21 cellular contexts compared by ENCODE assay signal in genomic region chr1:9580942-9581341, GRCh38.
"Had no signal": no experiment of that assay in that cellular context is flagged by ENCODE, and none has a peak within 500 bp of the region (broad histone marks: within the 10 kb centered on the region; RNA-seq: fewer than 3 reads in every experiment).

No MANE protein-coding gene starts in this region.

- H3K9me3 ChIP-seq: gastrocnemius medialis, lower lobe of right lung, testis, tibial artery, upper lobe of left lung had no signal

- H3K4me3 ChIP-seq: dorsolateral prefrontal cortex, gastrocnemius medialis, lower lobe of right lung, testis, tibial artery, upper lobe of left lung had no signal

- H3K4me3 Mint-ChIP-seq: naive thymus-derived CD8-positive, alpha-beta T cell; stimulated activated effector memory CD8-positive, alpha-beta T cell treated with anti-CD3 and anti-CD28 coated beads, Interleukin-12 subunit alpha, Interleukin-12 subunit beta, amount 100 ng/mL, for 72 hours had no signal

- H3K27me3 Mint-ChIP-seq: naive thymus-derived CD8-positive, alpha-beta T cell had no signal

- H3K4me1 Mint-ChIP-seq: stimulated activated effector memory CD8-positive, alpha-beta T cell treated with anti-CD3 and anti-CD28 coated beads, Interleukin-12 subunit alpha, Interleukin-12 subunit beta, amount 100 ng/mL, for 72 hours had no signal

- H3K4me1 ChIP-seq: gastrocnemius medialis, lower lobe of right lung, testis, tibial artery, upper lobe of left lung had no signal

- H3K27ac Mint-ChIP-seq: stimulated activated effector memory CD8-positive, alpha-beta T cell treated with anti-CD3 and anti-CD28 coated beads, Interleukin-12 subunit alpha, Interleukin-12 subunit beta, amount 100 ng/mL, for 72 hours had no signal

- DNase-seq: cerebellar nuclear complex; cortex of kidney; effector CD4-positive, alpha-beta T cell; foreskin fibroblast; left ventricle myocardium superior; lower lobe of right lung; naive thymus-derived CD8-positive, alpha-beta T cell; nucleus accumbens; stimulated activated CD4-positive, alpha-beta T cell treated with anti-CD3 and anti-CD28 coated beads, Interleukin-2, amount 100 ng/mL, for 24 hours; stimulated activated CD4-positive, alpha-beta T cell treated with anti-CD3 and anti-CD28 coated beads, Interleukin-4, amount 100 ng/mL, for 24 hours; stimulated activated naive CD8-positive, alpha-beta T cell treated with anti-CD3 and anti-CD28 coated beads, Interleukin-15, Interleukin-2, amounts not matched to agents 100 U/mL and 50 U/mL, for 24 hours; substantia nigra; testis; tibial artery; upper lobe of left lung had no signal

- H3K27ac ChIP-seq: dorsolateral prefrontal cortex, epithelial cell of prostate, gastrocnemius medialis, lower lobe of right lung, testis, tibial artery, upper lobe of left lung had no signal

- H3K9me3 Mint-ChIP-seq: naive thymus-derived CD8-positive, alpha-beta T cell; stimulated activated effector memory CD8-positive, alpha-beta T cell treated with anti-CD3 and anti-CD28 coated beads, Interleukin-12 subunit alpha, Interleukin-12 subunit beta, amount 100 ng/mL, for 72 hours had no signal

- ATAC-seq: esophagus mucosa; gastrocnemius medialis; left ventricle myocardium superior; lower lobe of right lung; naive thymus-derived CD8-positive, alpha-beta T cell; sciatic nerve; stimulated activated effector memory CD8-positive, alpha-beta T cell treated with anti-CD3 and anti-CD28 coated beads, Interleukin-12 subunit alpha, Interleukin-12 subunit beta, amount 100 ng/mL, for 72 hours; stimulated activated naive CD8-positive, alpha-beta T cell treated with anti-CD3 and anti-CD28 coated beads, Interleukin-15, Interleukin-2, amounts not matched to agents 100 U/mL and 50 U/mL, for 24 hours had no signal

- H3K27me3 ChIP-seq: dorsolateral prefrontal cortex, gastrocnemius medialis, testis, tibial artery, upper lobe of left lung had no signal
